ENCODE assay signal across 8 cellular contexts in the genomic region with DNA sequence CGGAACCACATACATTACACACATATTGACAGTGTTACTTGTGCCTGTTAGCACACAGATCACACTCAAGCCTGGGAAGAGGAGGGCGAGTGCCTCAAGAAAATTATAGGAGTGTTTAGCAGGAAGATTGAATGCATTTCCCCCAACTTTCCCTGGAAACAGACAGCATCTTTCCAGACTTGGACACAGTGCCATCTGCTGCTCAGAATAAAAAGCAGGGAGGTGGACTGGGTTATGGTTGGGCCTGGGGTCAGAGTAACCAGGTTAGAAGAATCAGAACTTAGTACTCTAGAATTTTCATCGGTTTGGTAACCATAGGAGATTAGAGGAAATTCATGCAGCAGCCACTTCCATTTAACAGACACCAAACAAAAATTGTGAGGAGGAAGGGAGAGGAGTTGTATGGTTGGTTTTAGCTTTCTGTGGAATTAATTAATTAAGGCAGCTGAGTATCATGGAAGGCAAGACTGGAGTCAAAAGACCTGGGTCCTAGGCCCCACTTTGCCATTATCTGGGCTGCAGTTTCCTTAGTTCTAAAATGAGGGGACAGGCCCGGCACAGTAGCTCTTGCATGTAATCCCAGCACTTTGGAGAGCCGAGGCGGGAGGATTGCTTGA. TPM values are rescaled to one million over a fixed set of nuclear protein-coding genes. Genes with fewer than 3 reads are reported as not detected.
A peak's percentile ranks its signal among the peaks of the same experiment; 100 is the strongest.
DNase-seq lines count a peak whose midpoint lies in the region; ATAC-seq and TF ChIP-seq lines count a peak whose summit lies in the region.

No MANE protein-coding gene starts in this region.

- no peaks in the 10 kb centered on the region for H3K36me3 Mint-ChIP-seq in activated CD8-positive, alpha-beta memory T cell treated with anti-CD3 and anti-CD28 coated beads, Interleukin-2, amount 10 ng/mL, durations not matched to agents 7 days and 5 days
- H3K36me3 Mint-ChIP-seq in stimulated activated memory B cell treated with anti-CD40 and anti-IgM and Interleukin-4, amounts not matched to agents 10 μg/mL and 1 μg/mL and 100 μg/mL, for 72 hours, result no peaks in the 10 kb centered on the region

- no peak overlapping the region for H3K4me3 ChIP-seq in fibroblast of pulmonary artery (replicated peaks; ENCODE audit: low read depth, low read length)
- no peak overlapping the region for H3K4me3 ChIP-seq in thyroid gland (replicated peaks in 1 of 3)

- intact Hi-C loops in thyroid gland (cut with DNase I), result no loop called here

- 84 to 90% methylated on average over 6 of the region's 6 CpGs for WGBS in thyroid gland, 2 donors

- peaks cover 4 to 15% of the 10 kb centered on the region in 2 donors for H3K4me1 ChIP-seq in thyroid gland

- TF ChIP-seq POLR2A in thyroid gland (IDR thresholded peaks at IDR 0.05), result no peak

- no peaks in the 10 kb centered on the region for H3K36me3 ChIP-seq in thyroid gland

- no peaks in the 10 kb centered on the region for H3K27me3 ChIP-seq in thyroid gland

- no peak overlapping the region for H3K27ac ChIP-seq in thyroid gland

- ATAC-seq in activated CD8-positive, alpha-beta memory T cell treated with anti-CD3 and anti-CD28 coated beads, Interleukin-2, amount 10 ng/mL, durations not matched to agents 7 days and 5 days, result no peak
- ATAC-seq in GM18502 (IDR thresholded peaks at IDR 0.05; ENCODE audit: poor library complexity, unreplicated experiment), result no peak
- no peak for ATAC-seq in stimulated activated memory B cell treated with anti-CD40 and anti-IgM and Interleukin-4, amounts not matched to agents 10 μg/mL and 1 μg/mL and 100 μg/mL, for 72 hours

- H3K4me3 Mint-ChIP-seq in activated CD8-positive, alpha-beta memory T cell treated with anti-CD3 and anti-CD28 coated beads, Interleukin-2, amount 10 ng/mL, durations not matched to agents 7 days and 5 days, result no peak overlapping the region
- H3K4me3 Mint-ChIP-seq in stimulated activated memory B cell treated with anti-CD40 and anti-IgM and Interleukin-4, amounts not matched to agents 10 μg/mL and 1 μg/mL and 100 μg/mL, for 72 hours, result no peak overlapping the region

- H3K4me1 Mint-ChIP-seq in activated CD8-positive, alpha-beta memory T cell treated with anti-CD3 and anti-CD28 coated beads, Interleukin-2, amount 10 ng/mL, durations not matched to agents 7 days and 5 days, result peaks cover 4% of the 10 kb centered on the region
- H3K4me1 Mint-ChIP-seq in stimulated activated memory B cell treated with anti-CD40 and anti-IgM and Interleukin-4, amounts not matched to agents 10 μg/mL and 1 μg/mL and 100 μg/mL, for 72 hours, result no peaks in the 10 kb centered on the region

- no peaks in the 10 kb centered on the region for H3K9me3 Mint-ChIP-seq in activated CD8-positive, alpha-beta memory T cell treated with anti-CD3 and anti-CD28 coated beads, Interleukin-2, amount 10 ng/mL, durations not matched to agents 7 days and 5 days (ENCODE audit: low read depth)
- H3K9me3 Mint-ChIP-seq in stimulated activated memory B cell treated with anti-CD40 and anti-IgM and Interleukin-4, amounts not matched to agents 10 μg/mL and 1 μg/mL and 100 μg/mL, for 72 hours, result no peaks in the 10 kb centered on the region

- CTCF ChIA-PET in activated CD8-positive, alpha-beta memory T cell treated with anti-CD3 and anti-CD28 coated beads, Interleukin-2, amount 10 ng/mL, durations not matched to agents 7 days and 5 days (lab: Charles Lee), result no interaction called here

- no peak overlapping the region for H3K27ac Mint-ChIP-seq in activated CD8-positive, alpha-beta memory T cell treated with anti-CD3 and anti-CD28 coated beads, Interleukin-2, amount 10 ng/mL, durations not matched to agents 7 days and 5 days
- H3K27ac Mint-ChIP-seq in stimulated activated memory B cell treated with anti-CD40 and anti-IgM and Interleukin-4, amounts not matched to agents 10 μg/mL and 1 μg/mL and 100 μg/mL, for 72 hours, result no peak overlapping the region

- TF ChIP-seq CTCF in fibroblast of pulmonary artery (IDR thresholded peaks at IDR 0.05; ENCODE audit: low read length, missing control alignments), result peak; percentile 56
- peak in 4 of 6 experiments; percentile 15 to 44 (median 32) for TF ChIP-seq CTCF in thyroid gland (IDR thresholded peaks at IDR 0.05)

- peaks cover 16% of the 10 kb centered on the region for H3K27me3 Mint-ChIP-seq in activated CD8-positive, alpha-beta memory T cell treated with anti-CD3 and anti-CD28 coated beads, Interleukin-2, amount 10 ng/mL, durations not matched to agents 7 days and 5 days
- peaks cover 36% of the 10 kb centered on the region for H3K27me3 Mint-ChIP-seq in stimulated activated memory B cell treated with anti-CD40 and anti-IgM and Interleukin-4, amounts not matched to agents 10 μg/mL and 1 μg/mL and 100 μg/mL, for 72 hours

- no peaks in the 10 kb centered on the region for H3K9me3 ChIP-seq in thyroid gland

- DNase-seq in NCI-H510A treated with DMSO at 0.1 percent for 48 hours (lab: John Stamatoyannopoulos, UW) (peak; percentile 22), NCI-H510A (lab: John Stamatoyannopoulos, UW) (no peak), RPMI7951 (ENCODE audit: low read depth) (peak; percentile 15), fibroblast of pulmonary artery (ENCODE audit: low read depth) (peak; percentile 31), thyroid gland (peak in 1 of 2 donors; percentile 17)
- no peak for DNase-seq in activated CD8-positive, alpha-beta memory T cell treated with anti-CD3 and anti-CD28 coated beads, Interleukin-2, amount 10 ng/mL, durations not matched to agents 7 days and 5 days

RNA-seq across cellular contexts. Expression of a gene that starts 43.4 kb away (rescaled TPM):
- 74.8 and 78.7 TPM in 2 replicates for total RNA-seq in RPMI7951 (2014; rRNA removed; shearing (Covaris generic))
- total RNA-seq in thyroid gland, result 10 to 100 TPM; 19.9 to 39.5 (median 26.8) TPM
- total RNA-seq in activated CD8-positive, alpha-beta memory T cell treated with anti-CD3 and anti-CD28 coated beads, Interleukin-2, amount 10 ng/mL, durations not matched to agents 7 days and 5 days, result 100 to 1,000 TPM; 111 to 112 TPM

RNA-seq across cellular contexts. Expression of a gene that starts 55.1 kb away (rescaled TPM):
- 0.29 TPM in 1 of 2 replicates, not detected in the other for total RNA-seq in RPMI7951 (2014; rRNA removed; shearing (Covaris generic))
- total RNA-seq in thyroid gland, result 10 to 100 TPM in 1 of 4 donors, 1 to 10 TPM in 3; 4.7 to 18.7 (median 7.3) TPM
- total RNA-seq in activated CD8-positive, alpha-beta memory T cell treated with anti-CD3 and anti-CD28 coated beads, Interleukin-2, amount 10 ng/mL, durations not matched to agents 7 days and 5 days, result under 1 TPM; 0.12 TPM

Comparison
In these comparisons a context has a peak if more than half of its experiments do, and no peak if none do; other contexts are left out.
1. DNase-seq: peak in NCI-H510A treated with DMSO at 0.1 percent for 48 hours (single experiment), RPMI7951 (single experiment) and fibroblast of pulmonary artery (single experiment); none in NCI-H510A (single experiment) and activated CD8-positive, alpha-beta memory T cell treated with anti-CD3 and anti-CD28 coated beads, Interleukin-2, amount 10 ng/mL, durations not matched to agents 7 days and 5 days (single experiment).